In the genomic region with DNA sequence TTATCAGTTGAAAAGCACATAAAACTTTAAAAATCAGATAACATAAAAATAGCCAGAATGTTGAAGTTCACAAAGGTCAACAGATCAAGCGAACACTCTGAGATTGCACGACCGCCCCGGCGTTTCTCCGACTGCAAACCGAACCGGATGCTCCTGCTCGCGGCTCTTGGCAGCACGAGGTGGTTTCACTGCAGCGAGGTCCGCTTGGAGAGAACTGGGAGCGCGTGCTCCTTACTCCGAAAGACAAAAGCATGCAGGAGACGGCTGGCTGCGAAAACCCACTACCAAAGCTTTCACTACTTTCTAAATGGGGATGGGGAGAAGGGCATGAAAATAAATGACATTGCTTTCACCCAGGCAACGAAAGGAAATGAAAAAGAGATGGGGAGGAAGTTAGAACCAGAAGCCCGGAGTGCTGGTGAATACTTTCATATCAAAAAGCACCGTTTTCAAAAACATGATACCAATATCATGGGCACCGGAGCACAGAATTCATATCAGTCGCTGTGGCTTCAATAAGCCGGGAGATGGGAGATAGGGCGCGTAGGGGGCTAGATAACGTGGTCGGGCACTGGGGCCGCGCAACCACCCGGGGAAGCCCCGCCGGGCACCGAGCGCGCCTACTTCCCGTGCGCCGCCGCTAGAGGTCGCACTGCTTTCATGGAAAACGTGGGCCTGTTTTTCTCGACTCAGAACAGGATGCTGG, we compare ENCODE assay signal across 8 cellular contexts. TPM values are rescaled to one million over a fixed set of nuclear protein-coding genes. Genes with fewer than 3 reads are reported as not detected.
DNase-seq lines count a peak whose midpoint lies in the region; ATAC-seq and TF ChIP-seq lines count a peak whose summit lies in the region.

No MANE protein-coding gene starts in this region.

- TF ChIP-seq CTCF in 22Rv1 (IDR thresholded peaks at IDR 0.05): peak; percentile 94
- peak; percentile 94 for TF ChIP-seq CTCF in GM13977 (IDR thresholded peaks at IDR 0.05; ENCODE audit: extremely low read depth, insufficient read depth, missing control alignments)
- TF ChIP-seq CTCF in chondrocyte (IDR thresholded peaks at IDR 0.05): peak; percentile 99

- in situ Hi-C loops in GM13977 (cut with MboI; ENCODE audit: low pct_unique_long_range_greater_than_20kb, low sequenced_read_pairs, unreplicated experiment): loop anchor here (10.0 to 25.0 kb wide), 3 partner anchors 218 to 601 kb away; a partner anchor contains a TSS

- no peaks in the 10 kb centered on the region for H3K27me3 Mint-ChIP-seq in chondrocyte (ENCODE audit: low read depth)

- peaks cover 23% of the 10 kb centered on the region for H3K4me1 Mint-ChIP-seq in chondrocyte (ENCODE audit: low read depth)

- ATAC-seq in HG03045 (IDR thresholded peaks at IDR 0.05; ENCODE audit: unreplicated experiment): peak; percentile 75

- DNase-seq in GM13977 (ENCODE audit: low spot score) (peak; percentile 85), NCI-H2227 (lab: John Stamatoyannopoulos, UW; ENCODE audit: unreplicated experiment) (peak; percentile 83), chondrocyte (ENCODE audit: low spot score) (no peak), kidney tubule cell (ENCODE audit: low spot score) (peak; percentile 61)
- DNase-seq in activated CD4-positive, alpha-beta T cell treated with anti-CD3 and anti-CD28 coated beads for 1 hour: peak; percentile 74
- DNase-seq in stimulated activated CD4-positive, alpha-beta T cell treated with anti-CD3 and anti-CD28 coated beads, Interleukin-1b, Interleukin-23, amount 100 ng/mL, for 1 hour (ENCODE audit: low read depth in 2 of 2): peak; percentile 52 to 84

- H3K36me3 Mint-ChIP-seq in chondrocyte (ENCODE audit: low read depth): peaks cover 5% of the 10 kb centered on the region

- peak overlapping the region; percentile 6 for H3K27ac Mint-ChIP-seq in chondrocyte (ENCODE audit: unreplicated experiment)

- H3K4me3 Mint-ChIP-seq in chondrocyte (ENCODE audit: unreplicated experiment): peak overlapping the region; percentile 77

- H3K9me3 Mint-ChIP-seq in chondrocyte (ENCODE audit: low read depth): no peaks in the 10 kb centered on the region

- no peak overlapping the region for H3K27ac ChIP-seq in 22Rv1

RNA-seq across cellular contexts. Expression of a gene that starts 8.3 kb away (rescaled TPM):
- not detected in 3 replicates for total RNA-seq in chondrocyte
